ENCODE assay signal across 1 cellular context in the genomic region with DNA sequence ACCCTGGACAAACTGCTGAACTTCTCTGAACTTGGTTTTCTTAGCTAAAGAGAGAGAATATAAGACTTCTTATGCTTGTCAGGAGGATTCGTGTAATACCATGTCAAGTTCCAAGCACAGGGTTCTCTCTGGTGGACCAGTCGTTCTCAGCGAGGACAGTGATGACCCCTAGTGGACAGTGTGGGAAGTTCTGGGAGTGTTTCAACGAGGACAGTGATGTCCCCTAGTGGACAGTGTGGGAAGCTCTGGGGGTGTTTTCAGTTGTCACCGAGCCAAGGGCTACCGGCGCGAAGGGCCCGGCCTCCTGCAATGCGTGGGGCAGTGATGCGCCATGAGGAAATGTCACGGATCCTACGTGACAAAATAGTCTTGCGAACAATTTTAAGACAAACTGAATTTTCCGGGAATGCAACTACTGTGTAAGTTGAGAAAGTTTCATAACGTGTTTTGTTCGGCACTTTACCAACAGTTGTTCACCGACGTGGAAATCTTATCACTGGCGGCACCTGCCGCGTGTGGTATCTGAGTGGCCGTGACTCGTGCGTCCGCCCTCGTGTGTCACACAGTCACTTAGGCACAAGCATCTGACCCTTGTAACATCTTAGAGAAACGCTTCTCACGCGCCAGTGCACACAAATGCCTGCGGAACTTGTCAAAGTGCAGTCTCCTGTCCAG.
TF ChIP-seq lines count a peak whose summit lies in the region.

No MANE protein-coding gene starts in this region.

TF ChIP-seq in HepG2, 621 proteins besides CTCF, POLR2A, EP300 and RAD21 (continued from another document and continues in another):
- TF ChIP-seq, protein P1, sequence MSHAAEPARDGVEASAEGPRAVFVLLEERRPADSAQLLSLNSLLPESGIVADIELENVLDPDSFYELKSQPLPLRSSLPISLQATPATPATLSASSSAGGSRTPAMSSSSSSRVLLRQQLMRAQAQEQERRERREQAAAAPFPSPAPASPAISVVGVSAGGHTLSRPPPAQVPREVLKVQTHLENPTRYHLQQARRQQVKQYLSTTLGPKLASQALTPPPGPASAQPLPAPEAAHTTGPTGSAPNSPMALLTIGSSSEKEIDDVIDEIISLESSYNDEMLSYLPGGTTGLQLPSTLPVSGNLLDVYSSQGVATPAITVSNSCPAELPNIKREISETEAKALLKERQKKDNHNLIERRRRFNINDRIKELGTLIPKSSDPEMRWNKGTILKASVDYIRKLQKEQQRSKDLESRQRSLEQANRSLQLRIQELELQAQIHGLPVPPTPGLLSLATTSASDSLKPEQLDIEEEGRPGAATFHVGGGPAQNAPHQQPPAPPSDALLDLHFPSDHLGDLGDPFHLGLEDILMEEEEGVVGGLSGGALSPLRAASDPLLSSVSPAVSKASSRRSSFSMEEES (CRISPR knock-in tag; IDR thresholded peaks at IDR 0.05) = no peak
- TF ChIP-seq GZF1 (CRISPR knock-in tag; IDR thresholded peaks at IDR 0.05) (no peak), ZNF569 (CRISPR knock-in tag; IDR thresholded peaks at IDR 0.05; ENCODE audit: borderline replicate concordance) (no peak), HMGXB3 (CRISPR knock-in tag; IDR thresholded peaks at IDR 0.05; ENCODE audit: borderline replicate concordance) (peak; percentile 62; the same call in 1 of the 2 replicates), KLF16 (CRISPR knock-in tag; IDR thresholded peaks at IDR 0.05) (peak in 1 of 2 experiments; percentile 67; a peak in 2 of 4 replicates), PLRG1 (conservative IDR thresholded peaks at IDR 0.05) (no peak), ZFX (CRISPR knock-in tag; IDR thresholded peaks at IDR 0.05; ENCODE audit: low read depth) (peak; percentile 34; the same call in 1 of the 2 replicates), RARA (CRISPR knock-in tag; IDR thresholded peaks at IDR 0.05) (peak; percentile 42), NONO (IDR thresholded peaks at IDR 0.05) (no peak), NONO (CRISPR knock-in tag; conservative IDR thresholded peaks at IDR 0.05) (no peak), STAG1 (CRISPR knock-in tag; IDR thresholded peaks at IDR 0.05) (peak; percentile 88), ZNF556 (CRISPR knock-in tag; IDR thresholded peaks at IDR 0.05; ENCODE audit: borderline replicate concordance) (peak; percentile 52; the same call in 1 of the 2 replicates), ZNF792 (CRISPR knock-in tag; IDR thresholded peaks at IDR 0.05) (peak; percentile 47; the same call in 1 of the 2 replicates), SP1 (IDR thresholded peaks at IDR 0.05) (no peak), SP1 (CRISPR knock-in tag; IDR thresholded peaks at IDR 0.05) (peak; percentile 51; the same call in 1 of the 2 replicates), CCDC6 (CRISPR knock-in tag; IDR thresholded peaks at IDR 0.05) (peak; percentile 83), ZSCAN21 (CRISPR knock-in tag; IDR thresholded peaks at IDR 0.05; ENCODE audit: borderline replicate concordance) (no peak), THYN1 (CRISPR knock-in tag; IDR thresholded peaks at IDR 0.05; ENCODE audit: borderline replicate concordance, low read depth) (no peak), ZNF615 (CRISPR knock-in tag; IDR thresholded peaks at IDR 0.05; ENCODE audit: borderline replicate concordance) (no peak), DNMT3B (CRISPR knock-in tag; conservative IDR thresholded peaks at IDR 0.05) (no peak), SNAI1 (CRISPR knock-in tag; IDR thresholded peaks at IDR 0.05; ENCODE audit: borderline replicate concordance) (no peak), CAMTA2 (CRISPR knock-in tag; IDR thresholded peaks at IDR 0.05; ENCODE audit: borderline replicate concordance) (no peak), GATA4 (IDR thresholded peaks at IDR 0.05; ENCODE audit: borderline replicate concordance, low read depth) (no peak), ZNF777 (CRISPR knock-in tag; IDR thresholded peaks at IDR 0.05) (no peak), ZNF350 (CRISPR knock-in tag; IDR thresholded peaks at IDR 0.05; ENCODE audit: borderline replicate concordance, low read depth) (0 out of 2 replicates have a peak, but pooled peaks have one; percentile 19), ZBTB7B (CRISPR knock-in tag; IDR thresholded peaks at IDR 0.05) (no peak; the same call in 1 of the 2 replicates), GFI1 (CRISPR knock-in tag; IDR thresholded peaks at IDR 0.05; ENCODE audit: borderline replicate concordance) (no peak), MYNN (CRISPR knock-in tag; IDR thresholded peaks at IDR 0.05; ENCODE audit: low read depth) (no peak), ZNF484 (CRISPR knock-in tag; IDR thresholded peaks at IDR 0.05; ENCODE audit: borderline replicate concordance, low read depth) (no peak), TBP (CRISPR knock-in tag; IDR thresholded peaks at IDR 0.05) (no peak), SOX6 (IDR thresholded peaks at IDR 0.05) (no peak), SOX6 (CRISPR knock-in tag; IDR thresholded peaks at IDR 0.05) (peak; percentile 25; the same call in 1 of the 2 replicates), SAP130 (CRISPR knock-in tag; IDR thresholded peaks at IDR 0.05; ENCODE audit: low read depth) (peak; percentile 62), CENPX (CRISPR knock-in tag; IDR thresholded peaks at IDR 0.05) (no peak), NFE2L1 (CRISPR knock-in tag; IDR thresholded peaks at IDR 0.05; ENCODE audit: borderline replicate concordance) (no peak), SMYD3 (CRISPR knock-in tag; IDR thresholded peaks at IDR 0.05) (no peak), ELF3 (CRISPR knock-in tag; IDR thresholded peaks at IDR 0.05) (peak; percentile 56; the same call in 1 of the 2 replicates), NRL (CRISPR knock-in tag; IDR thresholded peaks at IDR 0.05; ENCODE audit: borderline replicate concordance) (no peak), RFX5 (IDR thresholded peaks at IDR 0.05; ENCODE audit: low read depth, low read length) (peak; percentile 10; the same call in 1 of the 2 replicates), ZNF501 (CRISPR knock-in tag; IDR thresholded peaks at IDR 0.05) (peak; percentile 74), MLLT10 (CRISPR knock-in tag; IDR thresholded peaks at IDR 0.05) (no peak), NBN (conservative IDR thresholded peaks at IDR 0.05) (no peak), HOXA3 (CRISPR knock-in tag; IDR thresholded peaks at IDR 0.05) (peak; percentile 45; the same call in 1 of the 2 replicates), ZNF652 (CRISPR knock-in tag; IDR thresholded peaks at IDR 0.05; ENCODE audit: borderline replicate concordance, low read depth) (no peak), ZBTB33 (CRISPR knock-in tag; IDR thresholded peaks at IDR 0.05) (peak; percentile 84), KMT2B (CRISPR knock-in tag; IDR thresholded peaks at IDR 0.05) (0 out of 2 replicates have a peak, but pooled peaks have one; percentile 39), PRDM15 (CRISPR knock-in tag; IDR thresholded peaks at IDR 0.05) (no peak), ZNF547 (CRISPR knock-in tag; IDR thresholded peaks at IDR 0.05) (no peak), ZSCAN29 (CRISPR knock-in tag; conservative IDR thresholded peaks at IDR 0.05) (no peak), ZNF883 (CRISPR knock-in tag; IDR thresholded peaks at IDR 0.05; ENCODE audit: not compliant biosample characterization) (no peak), MTF2 (CRISPR knock-in tag; IDR thresholded peaks at IDR 0.05; ENCODE audit: borderline replicate concordance) (0 out of 2 replicates have a peak, but pooled peaks have one; percentile 55), FOXO1 (CRISPR knock-in tag; IDR thresholded peaks at IDR 0.05) (peak; percentile 41; the same call in 1 of the 2 replicates), TEAD3 (CRISPR knock-in tag; optimal IDR thresholded peaks at IDR 0.05; ENCODE audit: borderline replicate concordance) (peak; percentile 73)
- TF ChIP-seq, protein P2, sequence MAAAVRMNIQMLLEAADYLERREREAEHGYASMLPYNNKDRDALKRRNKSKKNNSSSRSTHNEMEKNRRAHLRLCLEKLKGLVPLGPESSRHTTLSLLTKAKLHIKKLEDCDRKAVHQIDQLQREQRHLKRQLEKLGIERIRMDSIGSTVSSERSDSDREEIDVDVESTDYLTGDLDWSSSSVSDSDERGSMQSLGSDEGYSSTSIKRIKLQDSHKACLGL (CRISPR knock-in tag; IDR thresholded peaks at IDR 0.05) = no peak
- TF ChIP-seq, protein P3, sequence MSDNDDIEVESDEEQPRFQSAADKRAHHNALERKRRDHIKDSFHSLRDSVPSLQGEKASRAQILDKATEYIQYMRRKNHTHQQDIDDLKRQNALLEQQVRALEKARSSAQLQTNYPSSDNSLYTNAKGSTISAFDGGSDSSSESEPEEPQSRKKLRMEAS (IDR thresholded peaks at IDR 0.05) = peak; percentile 48; the same call in 1 of the 2 replicates
- TF ChIP-seq, protein P4, sequence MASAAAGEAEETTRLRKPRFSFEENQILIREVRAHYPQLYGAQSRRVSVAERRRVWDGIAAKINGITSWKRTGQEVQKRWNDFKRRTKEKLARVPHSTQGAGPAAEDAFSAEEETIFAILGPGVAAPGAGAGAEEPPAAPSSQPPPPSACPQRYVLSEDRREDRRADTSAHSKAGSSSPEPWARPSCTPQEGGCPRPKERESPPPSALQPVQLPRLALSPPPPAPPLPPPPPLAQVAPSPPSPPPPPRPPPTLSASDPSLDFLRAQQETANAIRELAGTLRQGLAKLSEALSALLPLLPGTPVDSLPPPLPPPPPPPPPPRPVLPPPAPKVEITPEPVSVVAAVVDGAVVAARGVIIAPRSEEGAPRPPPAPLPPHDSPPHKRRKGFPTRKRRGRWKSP (CRISPR knock-in tag; IDR thresholded peaks at IDR 0.05) = no peak
- TF ChIP-seq, protein P5, sequence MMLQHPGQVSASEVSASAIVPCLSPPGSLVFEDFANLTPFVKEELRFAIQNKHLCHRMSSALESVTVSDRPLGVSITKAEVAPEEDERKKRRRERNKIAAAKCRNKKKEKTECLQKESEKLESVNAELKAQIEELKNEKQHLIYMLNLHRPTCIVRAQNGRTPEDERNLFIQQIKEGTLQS (CRISPR knock-in tag; IDR thresholded peaks at IDR 0.05) = no peak
